11 cellular contexts compared by ENCODE assay signal in genomic region chr1:198825254-198825653, GRCh38.
"Had no signal": no experiment of that assay in that cellular context is flagged by ENCODE, and none has a peak within 500 bp of the region (broad histone marks: within the 10 kb centered on the region; RNA-seq: fewer than 3 reads in every experiment).

No MANE protein-coding gene starts in this region.

- H3K9me3 ChIP-seq: HAP-1 had no signal

- H2AFZ ChIP-seq: GM23248, GM23338 had no signal

- FAIRE-seq: H1, H54 had no signal

- H3K27ac ChIP-seq: GM23248 had no signal

- H3K4me2 ChIP-seq: GM23338 had no signal

- ATAC-seq: GM23338, HCT116 had no signal

- H3K4me3 ChIP-seq: GM23248, GM23338, HAP-1 had no signal

- H3K4me1 ChIP-seq: HAP-1 had no signal

- DNase-seq: GM23248, GOT3, H7, H9, HCEC 1CT, HFFc6 had no signal

- H3K36me3 ChIP-seq: HAP-1 had no signal
